25 cellular contexts compared by ENCODE assay signal in the genomic region with DNA sequence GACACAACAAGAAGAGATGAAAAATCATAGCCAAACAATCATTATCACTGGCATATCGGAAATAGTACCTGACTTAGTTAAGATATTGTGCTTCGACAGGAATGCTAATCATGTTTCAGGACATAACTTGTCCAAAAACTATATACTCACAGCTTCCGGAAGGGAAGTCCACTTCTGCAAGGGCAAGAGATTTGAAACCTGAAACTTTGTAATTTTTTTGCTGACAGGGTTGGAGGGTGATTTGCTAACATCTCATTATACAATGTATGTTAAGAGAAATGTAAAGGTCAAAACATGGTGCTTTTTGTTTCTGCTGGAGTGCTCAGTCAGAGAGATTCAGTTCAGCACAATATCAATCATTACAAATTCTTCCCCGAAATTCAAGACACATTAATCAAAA.
"Had no signal": no experiment of that assay in that cellular context is flagged by ENCODE, and none has a peak within 500 bp of the region (broad histone marks: within the 10 kb centered on the region; RNA-seq: fewer than 3 reads in every experiment).

No MANE protein-coding gene starts in this region.

- H3K4me1 ChIP-seq: adrenal gland, body of pancreas, gastrocnemius medialis, heart left ventricle had no signal

- H3K27me3 ChIP-seq: adrenal gland, body of pancreas, gastrocnemius medialis, heart left ventricle had no signal

- DNase-seq: activated CD4-positive, alpha-beta memory T cell treated with anti-CD3 and anti-CD28 coated beads, Interleukin-2, amount 10 ng/mL, durations not matched to agents 7 days and 5 days; activated CD4-positive, alpha-beta T cell treated with anti-CD3 and anti-CD28 coated beads for 36 hours; activated CD4-positive, alpha-beta T cell treated with anti-CD3 and anti-CD28 coated beads, Interleukin-2, amount 10 ng/mL, durations not matched to agents 24 days and 14 days; activated CD4-positive, CD25-positive, alpha-beta regulatory T cell; activated CD4-positive, CD25-positive, alpha-beta regulatory T cell treated with anti-CD3 and anti-CD28 coated beads, Interleukin-2, amount 50 U/mL, for 72 hours; activated CD8-positive, alpha-beta memory T cell treated with anti-CD3 and anti-CD28 coated beads, Interleukin-2, amount 50 U/mL, for 48 hours; activated naive CD4-positive, alpha-beta T cell treated with anti-CD3 and anti-CD28 coated beads for 36 hours; activated naive CD8-positive, alpha-beta T cell treated with anti-CD3 and anti-CD28 coated beads for 36 hours; activated naive CD8-positive, alpha-beta T cell treated with anti-CD3 and anti-CD28 coated beads, Interleukin-2, amount 50 U/mL, for 24 hours; activated T-cell treated with anti-CD3 and anti-CD28 coated beads for 4 hours; activated T-cell treated with anti-CD3 and anti-CD28 coated beads, Interleukin-2, amount 50 U/mL, for 24 hours; activated T-cell treated with anti-CD3 and anti-CD28 coated beads, Interleukin-2, amount 50 U/mL, for 72 hours; adrenal gland; amygdala; aorta; body of pancreas; effector CD4-positive, alpha-beta T cell; effector memory CD8-positive, alpha-beta T cell; foreskin fibroblast; gastrocnemius medialis; glutamatergic neuron; heart left ventricle; hypothalamus; T-helper 2 cell had no signal

- H3K4me3 ChIP-seq: adrenal gland, body of pancreas, coronary artery, gastrocnemius medialis, heart left ventricle had no signal

- H3K36me3 ChIP-seq: adrenal gland, gastrocnemius medialis, heart left ventricle had no signal

- H3K9me3 ChIP-seq: body of pancreas, gastrocnemius medialis, heart left ventricle had no signal

- H3K27ac ChIP-seq: adrenal gland, body of pancreas, coronary artery, gastrocnemius medialis, heart left ventricle had no signal
